ENCODE assay signal across 8 cellular contexts in genomic region chr9:123282343-123283047, GRCh38. TPM values are rescaled to one million over a fixed set of nuclear protein-coding genes. Genes with fewer than 3 reads are reported as not detected.
DNase-seq lines count a peak whose midpoint lies in the region; ATAC-seq, FAIRE-seq and TF ChIP-seq lines count a peak whose summit lies in the region.
"Had no signal": no experiment of that assay in that cellular context is flagged by ENCODE, and none has a peak within 500 bp of the region (broad histone marks: within the 10 kb centered on the region; RNA-seq: fewer than 3 reads in every experiment).

No MANE protein-coding gene starts in this region.

- POLR2A ChIA-PET in Panc1 (lab: Charles Lee) = no interaction called here

- H3K27ac ChIP-seq in Panc1 (ENCODE audit: low read length) (no peak overlapping the region), testis (no peak overlapping the region)

- ATAC-seq in Panc1 (peak; percentile 51; the same call in 1 of the 2 replicates), Right ventricle myocardium superior (ENCODE audit: poor library complexity) (peak; percentile 95)

- no TSS peak for BruUV-seq in Panc1 (replicated peaks; lab: Mats Ljungman, UMichigan)

- in situ Hi-C loops in Panc1 (cut with HindIII; ENCODE audit: low pct_unique_long_range_greater_than_20kb, low sequenced_read_pairs) = no loop called here

- intact Hi-C loops in Panc1 (cut with micrococcal nuclease; ENCODE audit: unreplicated experiment) (no loop called here), Right ventricle myocardium superior (cut with DNase I) (no loop called here), testis (cut with DNase I; ENCODE audit: low total_unique reads) (no loop called here)

- H3K27me3 ChIP-seq in Panc1 (ENCODE audit: control insufficient read depth, insufficient read depth, low read length) (no peaks in the 10 kb centered on the region), testis (no peaks in the 10 kb centered on the region)

- 52 to 58% methylated on average over 11 of the region's 11 CpGs for WGBS in testis, 2 donors

- H3K4me1 ChIP-seq in Panc1 (ENCODE audit: control insufficient read depth, insufficient read depth, low read length) (no peaks in the 10 kb centered on the region), testis (no peaks in the 10 kb centered on the region)

- peak; percentile 70 for DNase-seq in HT1080 (ENCODE audit: low read depth)
- no peak for DNase-seq in Panc1 (ENCODE audit: low read depth, low spot score)
- peak; percentile 80 for DNase-seq in Right ventricle myocardium superior
- DNase-seq in testis = peak; percentile 57
- no peak for DNase-seq in activated naive CD4-positive, alpha-beta T cell treated with Interleukin-2 at 50 U/mL for 16 hours
- no peak for DNase-seq in HTR-8/SVneo (ENCODE audit: insufficient read length, low spot score)
- DNase-seq in GM19240 (ENCODE audit: insufficient read length, low spot score) = no peak
- DNase-seq: activated T-cell treated with anti-CD3 and anti-CD28 coated beads, Interleukin-2, amount 50 U/mL, for 24 hours had no signal

- CTCF ChIA-PET in Panc1 (lab: Charles Lee) = no interaction called here

- no peak for TF ChIP-seq POLR2A in testis (IDR thresholded peaks at IDR 0.05)

- no peaks in the 10 kb centered on the region for H3K36me3 ChIP-seq in Panc1 (ENCODE audit: control insufficient read depth, insufficient read depth, low read length)
- no peaks in the 10 kb centered on the region for H3K36me3 ChIP-seq in testis (ENCODE audit: low read depth, missing control alignments)

- H3K4me3 ChIP-seq in Panc1 (ENCODE audit: low read depth in 2 of 2, low read length in 2 of 2) = no peak overlapping the region
- H3K4me3 ChIP-seq in testis = no peak overlapping the region

- no peaks in the 10 kb centered on the region for H3K9me3 ChIP-seq in Panc1 (ENCODE audit: control insufficient read depth, insufficient read depth, low read depth, low read length)
- no peaks in the 10 kb centered on the region for H3K9me3 ChIP-seq in testis

- no peak for FAIRE-seq in HTR-8/SVneo (lab: Jason Lieb, UNC)

- TF ChIP-seq CTCF in Panc1 (IDR thresholded peaks at IDR 0.05) (no peak), testis (IDR thresholded peaks at IDR 0.05) (no peak)

RNA-seq across cellular contexts. Expression of gene STRBP, which starts 14.1 kb away (rescaled TPM):
- total RNA-seq in HT1080 (2014; rRNA removed; shearing (Covaris generic)) = 14.5 and 16.0 TPM in 2 replicates
- polyA plus RNA-seq in HT1080 (2015; cell fraction: cytosol; rRNA removed) = 15.0 and 17.4 TPM in 2 replicates
- 8.6 and 9.1 TPM in 2 replicates for polyA plus RNA-seq in HT1080 (2015; cell fraction: nucleus; rRNA removed)
- 40.3 TPM for total RNA-seq in Panc1 (2021; ENCODE audit: unreplicated experiment)
- polyA plus RNA-seq in Panc1 (2012; ENCODE audit: insufficient read length) = 18.7 TPM
- total RNA-seq in Right ventricle myocardium superior = 20.3 TPM
- 10 to 100 TPM; 47.8 to 66.5 TPM for total RNA-seq in testis
- polyA plus RNA-seq in testis (ENCODE audit: insufficient read depth, low read depth, low replicate concordance) = 102 TPM

Comparison
In these comparisons a context has a peak if more than half of its experiments do, and no peak if none do; other contexts are left out.
1. DNase-seq: peak in HT1080 (single experiment), Right ventricle myocardium superior (single experiment) and testis (single experiment); none in Panc1 (single experiment), activated naive CD4-positive, alpha-beta T cell treated with Interleukin-2 at 50 U/mL for 16 hours (single experiment), HTR-8/SVneo (single experiment) and GM19240 (single experiment).